Comparison of ENCODE assay signal across 8 cellular contexts in the genomic region with DNA sequence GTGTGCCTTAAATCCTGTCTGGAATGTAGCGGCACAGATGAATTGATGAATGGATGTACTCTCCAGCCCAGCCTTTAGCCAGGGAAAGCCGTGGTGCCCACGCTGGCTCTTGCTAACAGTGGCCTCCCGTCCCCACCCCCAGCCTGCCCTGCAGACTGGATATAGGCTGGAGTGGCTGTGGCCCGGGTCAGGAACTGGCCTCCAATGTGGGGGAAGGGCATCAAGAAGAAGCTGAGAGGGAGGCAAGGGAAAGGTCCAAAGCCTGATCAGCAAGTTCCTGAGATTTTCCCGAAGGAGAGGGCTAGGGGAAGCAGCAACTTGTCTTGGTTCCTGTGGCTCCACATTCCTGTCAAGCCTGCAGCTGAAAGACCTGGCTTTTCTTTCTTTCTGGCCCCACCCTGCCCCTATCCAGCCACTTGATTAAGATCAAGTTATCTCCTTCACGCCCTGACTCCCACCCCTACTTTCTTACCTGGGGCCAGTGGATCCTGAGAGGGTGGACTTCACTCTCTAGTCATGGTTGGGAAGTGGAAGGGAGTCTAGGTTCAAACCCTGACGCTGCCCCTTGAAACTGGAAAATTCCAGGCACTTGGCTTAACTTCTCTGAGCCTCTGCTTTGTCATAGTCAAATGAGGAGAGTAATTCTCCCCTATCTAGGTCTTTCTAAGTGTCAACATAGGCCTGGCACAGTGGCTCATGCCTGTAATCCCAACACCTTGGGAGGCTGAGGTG. TPM values are rescaled to one million over a fixed set of nuclear protein-coding genes. Genes with fewer than 3 reads are reported as not detected.
DNase-seq lines count a peak whose midpoint lies in the region; ATAC-seq, FAIRE-seq and TF ChIP-seq lines count a peak whose summit lies in the region.
"Had no signal": no experiment of that assay in that cellular context is flagged by ENCODE, and none has a peak within 500 bp of the region (broad histone marks: within the 10 kb centered on the region; RNA-seq: fewer than 3 reads in every experiment).

No MANE protein-coding gene starts in this region.

- H3K9ac ChIP-seq in PC-3 (ENCODE audit: low read length) (no peak overlapping the region), H1 (replicated peaks in 1 of 4; ENCODE audit: extremely low read depth in 1 of 4, low read depth in 3 of 4, low read length in 3 of 4) (peak overlapping the region in 2 of 4 experiments; percentile 1 to 14; a peak in 1 of 7 replicates)

- TF ChIP-seq CTCF in PC-3 (conservative IDR thresholded peaks at IDR 0.05; ENCODE audit: low read depth, low read length) (no peak), H1 (IDR thresholded peaks at IDR 0.05; ENCODE audit: control extremely low read depth in 1 of 3, insufficient read depth in 1 of 3, low read depth in 1 of 3, low read length in 3 of 3) (no peak)

- H2BK12ac ChIP-seq in H1 (ENCODE audit: low read depth, low read length): peak overlapping the region; percentile 87

- H2AK5ac ChIP-seq in H1 (ENCODE audit: low read depth, low read length): peak overlapping the region; percentile 93

- CTCF ChIA-PET in PC-3 (lab: Charles Lee): no interaction called here
- CTCF ChIA-PET in H1 (lab: Charles Lee; ENCODE audit: partially characterized antibody): interaction anchor here (1.0 to 15.4 kb wide), 6 partner anchors 8 to 70 kb away, joined by 3 to 158 read pairs (median 16); a partner anchor contains a TSS

- TF ChIP-seq RAD21 in H1 (IDR thresholded peaks at IDR 0.05 in 1 of 2, conservative IDR thresholded peaks at IDR 0.05 in 1 of 2; ENCODE audit: low read depth in 2 of 2, low read length in 2 of 2): no peak; a peak in 1 of 4 replicates

- no peaks in the 10 kb centered on the region for H3K27me3 ChIP-seq in PC-3 (ENCODE audit: low read length)
- H3K27me3 ChIP-seq in H1 (replicated peaks in 1 of 4; ENCODE audit: control insufficient read depth in 3 of 4, extremely low read depth in 1 of 4, insufficient read depth in 3 of 4, low read length in 3 of 4): no peaks in the 10 kb centered on the region
- H3K27me3 ChIP-seq in small intestine (ENCODE audit: control insufficient read depth in 2 of 2, insufficient read depth in 2 of 2, low read length in 2 of 2): no peaks in the 10 kb centered on the region
- H3K27me3 ChIP-seq in aorta (ENCODE audit: control insufficient read depth in 1 of 2, insufficient read depth in 2 of 2, low read length in 1 of 2): no peaks in the 10 kb centered on the region

- 57% methylated on average over 8 of the region's 8 CpGs; no CpG with 5 or more reads in 1 of the 2 experiments for WGBS in H1 (ENCODE audit: extremely low coverage in 1 of 2, insufficient coverage in 1 of 2, insufficient read length in 1 of 2, insufficient replicate concordance in 2 of 2, low coverage in 1 of 2, low lambda C conversion rate in 2 of 2, missing lambda C conversion rate in 1 of 2), 2 experiments
- WGBS in small intestine, 3 donors: 36 to 65% (median 52%) methylated on average over 8 of the region's 8 CpGs
- WGBS in aorta, 2 donors: 72% methylated on average over 8 of the region's 8 CpGs

- H3K9me3 ChIP-seq in PC-3 (ENCODE audit: low read length) (no peaks in the 10 kb centered on the region), H1 (ENCODE audit: insufficient read depth in 2 of 2, low read depth in 1 of 2, low read length in 1 of 2) (no peaks in the 10 kb centered on the region), small intestine (ENCODE audit: control insufficient read depth, low read depth) (no peaks in the 10 kb centered on the region), aorta (ENCODE audit: control insufficient read depth, low read length) (no peaks in the 10 kb centered on the region)

- H3K4me3 ChIP-seq in PC-3 (ENCODE audit: low read length): no peak overlapping the region
- no peak overlapping the region for H3K4me3 ChIP-seq in H1 (ENCODE audit: extremely low read depth in 1 of 4, insufficient read depth in 2 of 4, low read depth in 3 of 4, low read length in 4 of 4)
- no peak overlapping the region for H3K4me3 ChIP-seq in small intestine (ENCODE audit: low read depth in 1 of 2, low read length in 2 of 2)
- no peak overlapping the region for H3K4me3 ChIP-seq in aorta (ENCODE audit: low read length in 2 of 2)

- FAIRE-seq in H1 (lab: Jason Lieb, UNC): no peak
- no peak for FAIRE-seq in small intestine (lab: Jason Lieb, UNC)
- FAIRE-seq: RCC 7860 had no signal

- H4K5ac ChIP-seq in H1 (ENCODE audit: insufficient read length, low read depth, low read length): no peak overlapping the region

- no peak overlapping the region for H4K8ac ChIP-seq in H1 (ENCODE audit: extremely low read depth, insufficient read depth, low read length)

- no peak overlapping the region for H2AFZ ChIP-seq in PC-3 (ENCODE audit: low read length)
- H2AFZ ChIP-seq in H1 (ENCODE audit: low read length): no peak overlapping the region

- H3K9me2 ChIP-seq in PC-3 (replicated peaks; ENCODE audit: low read length): no peaks in the 10 kb centered on the region

- intact Hi-C loops in PC-3 (cut with micrococcal nuclease) (no loop called here), aorta (cut with DNase I) (loop anchor here in 1 of 2 donors (5.0 kb wide), 1 partner anchor 37 kb away; no protein-coding TSS in a partner anchor)

- no peak overlapping the region for H2BK120ac ChIP-seq in H1 (replicated peaks; ENCODE audit: low read depth, low read length)

- DNase-seq in PC-3 (peak; percentile 57), H1 (ENCODE audit: low read depth in 1 of 2, low spot score in 2 of 2) (peak in 1 of 2 experiments; percentile 65), small intestine (peak; percentile 43), OCI-M2 (lab: John Stamatoyannopoulos, UW; ENCODE audit: unreplicated experiment) (no peak), aorta (no peak), DMS 273 treated with DMSO at 0.1 percent for 48 hours (lab: John Stamatoyannopoulos, UW) (no peak)
- DNase-seq: occipital lobe had no signal

- H3K4me2 ChIP-seq in PC-3 (ENCODE audit: low read length) (peak overlapping the region; percentile 59), H1 (ENCODE audit: insufficient read depth in 1 of 2, low read depth in 2 of 2, low read length in 2 of 2) (peak overlapping the region; percentile 3 to 29; a peak in 2 of 4 replicates)

- H2BK5ac ChIP-seq in H1 (ENCODE audit: low read depth, low read length): peak overlapping the region; percentile 85

- H3K14ac ChIP-seq in H1 (ENCODE audit: insufficient read length): no peak overlapping the region

- BruUV-seq in PC-3 (replicated peaks; lab: Mats Ljungman, UMichigan): no TSS peak

- H3K23me2 ChIP-seq in H1 (ENCODE audit: low read depth, low read length): no peaks in the 10 kb centered on the region

- peak overlapping the region; percentile 93; the same call in 1 of the 2 replicates for H3K18ac ChIP-seq in H1 (ENCODE audit: extremely low read depth, low read length)

- no peaks in the 10 kb centered on the region; the same call in 1 of the 2 replicates for H3K79me1 ChIP-seq in H1 (ENCODE audit: low read depth, low read length)

- H3K23ac ChIP-seq in H1 (ENCODE audit: insufficient read length): no peak overlapping the region

- H3K27ac ChIP-seq in PC-3 (ENCODE audit: low read length) (peak overlapping the region; percentile 78), H1 (ENCODE audit: low read depth, low read length) (peak overlapping the region; percentile 72; the same call in 1 of the 2 replicates), small intestine (ENCODE audit: low read depth in 1 of 2, low read length in 1 of 2) (peak overlapping the region; percentile 39 to 82), aorta (ENCODE audit: low read depth in 1 of 2, low read length in 2 of 2) (no peak overlapping the region)

- no peak overlapping the region for H4K91ac ChIP-seq in H1 (replicated peaks; ENCODE audit: insufficient read length, low read length)

- no peak overlapping the region for H3K4ac ChIP-seq in H1 (replicated peaks; ENCODE audit: insufficient read length, low read depth, low read length)

- H4K20me1 ChIP-seq in PC-3 (ENCODE audit: low read length) (no peaks in the 10 kb centered on the region), H1 (replicated peaks in 1 of 2; ENCODE audit: control insufficient read depth in 1 of 2, insufficient read depth in 2 of 2, low read length in 2 of 2) (no peaks in the 10 kb centered on the region)

- TF ChIP-seq EP300 in H1 (IDR thresholded peaks at IDR 0.05; ENCODE audit: borderline replicate concordance in 1 of 2, low read depth in 2 of 2, low read length in 2 of 2): no peak

- TF ChIP-seq POLR2A in H1 (IDR thresholded peaks at IDR 0.05; ENCODE audit: control extremely low read depth in 1 of 2, low read depth in 2 of 2, low read length in 2 of 2): peak in 1 of 2 experiments; percentile 52; a peak in 1 of 3 replicates

- H2BK15ac ChIP-seq in H1 (ENCODE audit: low read length): 0 out of 2 replicates have a peak overlapping the region, but pooled peaks have one; percentile 83

- POLR2A ChIA-PET in PC-3 (lab: Charles Lee; ENCODE audit: unreplicated experiment) (no interaction called here), H1 (lab: Charles Lee; ENCODE audit: partially characterized antibody) (interaction anchor here (0.7 to 9.8 kb wide), 6 partner anchors 9 to 72 kb away, joined by 3 to 150 read pairs (median 6); a partner anchor contains a TSS)

- H3K36me3 ChIP-seq in PC-3 (ENCODE audit: low read depth, low read length): peaks cover 2% of the 10 kb centered on the region; the same call in 1 of the 2 replicates
- H3K36me3 ChIP-seq in H1 (ENCODE audit: control insufficient read depth in 2 of 4, insufficient read depth in 4 of 4, low read length in 3 of 4): peaks cover 0 to 5% (median under 1%) of the 10 kb centered on the region in 4 experiments; a peak in 4 of 8 replicates
- H3K36me3 ChIP-seq in small intestine (ENCODE audit: control insufficient read depth in 2 of 2, insufficient read depth in 2 of 2, low read length in 2 of 2): no peaks in the 10 kb centered on the region
- H3K36me3 ChIP-seq in aorta (ENCODE audit: control insufficient read depth in 1 of 2, insufficient read depth in 2 of 2, low read length in 1 of 2): no peaks in the 10 kb centered on the region

- peak; percentile 32 for ATAC-seq in PC-3
- ATAC-seq in aorta (ENCODE audit: low FRiP score): no peak

- H3K4me1 ChIP-seq in PC-3 (ENCODE audit: insufficient read depth, low read length) (peaks cover 34% of the 10 kb centered on the region), H1 (replicated peaks in 1 of 4; ENCODE audit: control insufficient read depth in 3 of 4, insufficient read depth in 4 of 4, low read length in 3 of 4) (peaks cover 16 to 24% (median 20%) of the 10 kb centered on the region in 4 experiments), small intestine (ENCODE audit: control insufficient read depth in 2 of 2, insufficient read depth in 1 of 2, low read depth in 1 of 2, low read length in 1 of 2) (peaks cover 0 to 7% of the 10 kb centered on the region in 2 donors), aorta (ENCODE audit: control insufficient read depth in 1 of 2, insufficient read depth in 2 of 2, low read length in 2 of 2) (no peaks in the 10 kb centered on the region)

- H3K79me2 ChIP-seq in PC-3 (ENCODE audit: low read length) (no peaks in the 10 kb centered on the region), H1 (ENCODE audit: control insufficient read depth in 1 of 2, insufficient read depth in 2 of 2, low read length in 2 of 2) (no peaks in the 10 kb centered on the region)

- H3F3A ChIP-seq in PC-3 (ENCODE audit: low read length, unreplicated experiment): no peaks in the 10 kb centered on the region

- peak overlapping the region; percentile 48 for H2BK20ac ChIP-seq in H1 (ENCODE audit: low read length)

- H3K56ac ChIP-seq in H1 (replicated peaks; ENCODE audit: insufficient read length, low read depth, low read length): no peak overlapping the region

RNA-seq across cellular contexts. Expression of a gene that starts 11.0 kb away (rescaled TPM):
- total RNA-seq in PC-3 (2014; rRNA removed): 20.1 and 29.9 TPM in 2 replicates
- total RNA-seq in H1 (2021; fragmentation: NEBNext Ultra II Directional; extraction: Animal tissue kit (Norgen Biotek cat#: 25700)): 25.8 and 32.1 TPM in 2 replicates
- polyA plus RNA-seq in H1 (2011; rRNA removed): 17.7 and 23.4 TPM in 2 replicates
- 14.9 TPM for polyA plus RNA-seq in H1 (2011; cell fraction: cytosol; rRNA removed)
- polyA plus RNA-seq in H1 (2011; cell fraction: nucleus; rRNA removed): 22.0 TPM
- 15.6 to 22.2 TPM (median 20.4 TPM) in 4 replicates for polyA plus RNA-seq in H1 (2012, experiment 1 of 2)
- polyA plus RNA-seq in H1 (2012, experiment 2 of 2): 17.6 TPM
- polyA plus RNA-seq in H1 (2013, experiment 1 of 2): 14.6 TPM
- 15.0 TPM for polyA plus RNA-seq in H1 (2013, experiment 2 of 2)
- 19.8 and 22.6 TPM in 2 replicates for polyA minus RNA-seq in H1 (2011; rRNA and poly(A)+ RNA removed)
- polyA minus RNA-seq in H1 (2011; cell fraction: cytosol; rRNA and poly(A)+ RNA removed): 31.2 TPM
- 15.0 TPM for polyA minus RNA-seq in H1 (2011; cell fraction: nucleus; rRNA and poly(A)+ RNA removed)
- 10 to 100 TPM in 2 of 3 donors, 1 to 10 TPM in 1; 8.4 to 16.4 (median 10.3) TPM for polyA plus RNA-seq in small intestine
- total RNA-seq in aorta: 10 to 100 TPM; 24.2 to 39.3 TPM
- 10 to 100 TPM in 1 of 2 donors, 1 to 10 TPM in 1; 7.0 to 12.8 TPM for polyA plus RNA-seq in aorta

RNA-seq across cellular contexts. Expression of a gene that starts 45.9 kb away (rescaled TPM):
- total RNA-seq in PC-3 (2014; rRNA removed) (164 and 218 TPM in 2 replicates), aorta (100 to 1,000 TPM; 276 to 356 TPM)
- 622 and 639 TPM in 2 replicates for total RNA-seq in H1 (2021; fragmentation: NEBNext Ultra II Directional; extraction: Animal tissue kit (Norgen Biotek cat#: 25700))
- polyA plus RNA-seq in H1 (2011; rRNA removed) (588 and 886 TPM in 2 replicates), small intestine (100 to 1,000 TPM; 176 to 381 (median 266) TPM), aorta (100 to 1,000 TPM; 307 to 366 TPM)
- polyA plus RNA-seq in H1 (2011; cell fraction: cytosol; rRNA removed): 739 TPM
- 433 TPM for polyA plus RNA-seq in H1 (2011; cell fraction: nucleus; rRNA removed)
- polyA plus RNA-seq in H1 (2012, experiment 1 of 2): 891 to 952 TPM (median 929 TPM) in 4 replicates
- polyA plus RNA-seq in H1 (2012, experiment 2 of 2): 202 TPM
- 533 TPM for polyA plus RNA-seq in H1 (2013, experiment 1 of 2)
- polyA plus RNA-seq in H1 (2013, experiment 2 of 2): 561 TPM
- 1,196 and 1,601 TPM in 2 replicates for polyA minus RNA-seq in H1 (2011; rRNA and poly(A)+ RNA removed)
- polyA minus RNA-seq in H1 (2011; cell fraction: cytosol; rRNA and poly(A)+ RNA removed): 274 TPM
- 247 TPM for polyA minus RNA-seq in H1 (2011; cell fraction: nucleus; rRNA and poly(A)+ RNA removed)

RNA-seq across cellular contexts. Expression of a gene that starts 51.0 kb away (rescaled TPM):
- total RNA-seq in PC-3 (2014; rRNA removed): 24.9 and 30.1 TPM in 2 replicates
- 13.3 and 13.7 TPM in 2 replicates for total RNA-seq in H1 (2021; fragmentation: NEBNext Ultra II Directional; extraction: Animal tissue kit (Norgen Biotek cat#: 25700))
- 16.7 and 18.8 TPM in 2 replicates for polyA plus RNA-seq in H1 (2011; rRNA removed)
- polyA plus RNA-seq in H1 (2011; cell fraction: cytosol; rRNA removed): 22.3 TPM
- polyA plus RNA-seq in H1 (2011; cell fraction: nucleus; rRNA removed): 26.7 TPM
- polyA plus RNA-seq in H1 (2012, experiment 1 of 2): 9.5 to 15.4 TPM (median 13.8 TPM) in 4 replicates
- polyA plus RNA-seq in H1 (2012, experiment 2 of 2): 11.9 TPM
- 12.3 TPM for polyA plus RNA-seq in H1 (2013, experiment 1 of 2)
- polyA plus RNA-seq in H1 (2013, experiment 2 of 2): 12.1 TPM
- polyA minus RNA-seq in H1 (2011; rRNA and poly(A)+ RNA removed): 8.4 and 11.3 TPM in 2 replicates
- polyA minus RNA-seq in H1 (2011; cell fraction: cytosol; rRNA and poly(A)+ RNA removed): 12.0 TPM
- polyA minus RNA-seq in H1 (2011; cell fraction: nucleus; rRNA and poly(A)+ RNA removed): 10.5 TPM
- polyA plus RNA-seq in small intestine: 10 to 100 TPM; 15.4 to 21.7 (median 19.6) TPM
- 10 to 100 TPM; 11.0 to 16.7 TPM for total RNA-seq in aorta
- 10 to 100 TPM; 12.4 to 17.3 TPM for polyA plus RNA-seq in aorta

RNA-seq across cellular contexts. Expression of a gene that starts 58.3 kb away (rescaled TPM):
- 0.52 and 0.69 TPM in 2 replicates for total RNA-seq in PC-3 (2014; rRNA removed)
- 0.21 and 0.54 TPM in 2 replicates for total RNA-seq in H1 (2021; fragmentation: NEBNext Ultra II Directional; extraction: Animal tissue kit (Norgen Biotek cat#: 25700))
- 0.50 and 0.71 TPM in 2 replicates for polyA plus RNA-seq in H1 (2011; rRNA removed)
- polyA plus RNA-seq in H1 (2011; cell fraction: cytosol; rRNA removed): 0.62 TPM
- polyA plus RNA-seq in H1 (2011; cell fraction: nucleus; rRNA removed): 0.90 TPM
- 0.70 to 0.97 TPM (median 0.76 TPM) in 4 replicates for polyA plus RNA-seq in H1 (2012, experiment 1 of 2)
- polyA plus RNA-seq in H1 (2012, experiment 2 of 2): 0.70 TPM
- 0.59 TPM for polyA plus RNA-seq in H1 (2013, experiment 1 of 2)
- 0.77 TPM for polyA plus RNA-seq in H1 (2013, experiment 2 of 2)
- polyA minus RNA-seq in H1 (2011; rRNA and poly(A)+ RNA removed): 0.28 and 0.51 TPM in 2 replicates
- not detected for polyA minus RNA-seq in H1 (2011; cell fraction: cytosol; rRNA and poly(A)+ RNA removed)
- polyA minus RNA-seq in H1 (2011; cell fraction: nucleus; rRNA and poly(A)+ RNA removed): not detected
- polyA plus RNA-seq in small intestine: under 1 TPM in 1 of 3 donors, not detected in 2; 0.24 TPM
- total RNA-seq in aorta: not detected
- polyA plus RNA-seq in aorta: under 1 TPM in 1 of 2 donors, not detected in 1; 0.18 TPM

RNA-seq across cellular contexts. Expression of a gene that starts 58.4 kb away (rescaled TPM):
- total RNA-seq in PC-3 (2014; rRNA removed) (177 and 238 TPM in 2 replicates), aorta (10 to 100 TPM; 45.9 to 46.2 TPM)
- 150 and 160 TPM in 2 replicates for total RNA-seq in H1 (2021; fragmentation: NEBNext Ultra II Directional; extraction: Animal tissue kit (Norgen Biotek cat#: 25700))
- polyA plus RNA-seq in H1 (2011; rRNA removed) (176 and 193 TPM in 2 replicates), small intestine (100 to 1,000 TPM; 102 to 146 (median 113) TPM), aorta (100 to 1,000 TPM; 150 to 169 TPM)
- 218 TPM for polyA plus RNA-seq in H1 (2011; cell fraction: cytosol; rRNA removed)
- polyA plus RNA-seq in H1 (2011; cell fraction: nucleus; rRNA removed): 122 TPM
- polyA plus RNA-seq in H1 (2012, experiment 1 of 2): 205 to 242 TPM (median 231 TPM) in 4 replicates
- 111 TPM for polyA plus RNA-seq in H1 (2012, experiment 2 of 2)
- polyA plus RNA-seq in H1 (2013, experiment 1 of 2): 192 TPM
- polyA plus RNA-seq in H1 (2013, experiment 2 of 2): 197 TPM
- 15.5 and 27.1 TPM in 2 replicates for polyA minus RNA-seq in H1 (2011; rRNA and poly(A)+ RNA removed)
- polyA minus RNA-seq in H1 (2011; cell fraction: cytosol; rRNA and poly(A)+ RNA removed): 61.7 TPM
- polyA minus RNA-seq in H1 (2011; cell fraction: nucleus; rRNA and poly(A)+ RNA removed): 25.0 TPM

Comparison
In these comparisons a context has a peak if more than half of its experiments do, and no peak if none do; other contexts are left out.
1. DNase-seq: peak in PC-3 (single experiment) and small intestine (single experiment); none in OCI-M2 (single experiment), aorta (0 of 2) and DMS 273 treated with DMSO at 0.1 percent for 48 hours (single experiment).
2. H3K27ac ChIP-seq: peak in PC-3 (single experiment), H1 (single experiment) and small intestine (2 of 2); none in aorta (0 of 2).